Comparison of ENCODE assay signal across 29 cellular contexts in genomic region chr9:89204811-89205210, GRCh38. TPM values are rescaled to one million over a fixed set of nuclear protein-coding genes. Genes with fewer than 3 reads are reported as not detected.
"Had no signal": no experiment of that assay in that cellular context is flagged by ENCODE, and none has a peak within 500 bp of the region (broad histone marks: within the 10 kb centered on the region; RNA-seq: fewer than 3 reads in every experiment).

No MANE protein-coding gene starts in this region.

- ATAC-seq: activated naive CD4-positive, alpha-beta T cell treated with anti-CD3 and anti-CD28 coated beads, Interleukin-2, amount 50 U/mL, for 72 hours; heart right ventricle; left lung; mucosa of descending colon; pancreas; psoas muscle; stimulated activated memory B cell treated with anti-CD40 and anti-IgM and Interleukin-4, amounts not matched to agents 10 μg/mL and 1 μg/mL and 100 μg/mL, for 72 hours; stimulated activated naive CD8-positive, alpha-beta T cell treated with anti-CD3 and anti-CD28 coated beads, Interleukin-15, amount 100 ng/mL, for 72 hours; T-helper 17 cell had no signal

- H3K36me3 Mint-ChIP-seq: activated CD4-positive, alpha-beta memory T cell treated with anti-CD3 and anti-CD28 coated beads for 36 hours; stimulated activated memory B cell treated with anti-CD40 and anti-IgM and Interleukin-4, amounts not matched to agents 10 μg/mL and 1 μg/mL and 100 μg/mL, for 72 hours; type B pancreatic cell had no signal

- H3K27ac Mint-ChIP-seq: activated CD4-positive, alpha-beta memory T cell treated with anti-CD3 and anti-CD28 coated beads for 36 hours; activated CD4-positive, alpha-beta T cell treated with anti-CD3 and anti-CD28 coated beads, Interleukin-2, amount 10 ng/mL, durations not matched to agents 24 days and 14 days; activated naive CD4-positive, alpha-beta T cell treated with anti-CD3 and anti-CD28 coated beads, Interleukin-2, amount 50 U/mL, for 72 hours; activated T-cell treated with anti-CD3 and anti-CD28 coated beads, Interleukin-2, amount 50 U/mL, for 24 hours; nephron; stimulated activated memory B cell treated with anti-CD40 and anti-IgM and Interleukin-4, amounts not matched to agents 10 μg/mL and 1 μg/mL and 100 μg/mL, for 72 hours; stimulated activated naive CD8-positive, alpha-beta T cell treated with anti-CD3 and anti-CD28 coated beads, Interleukin-15, amount 100 ng/mL, for 72 hours; T-helper 17 cell; type B pancreatic cell had no signal

- H3K4me1 ChIP-seq: colonic mucosa, heart right ventricle, left lung, pancreas, psoas muscle had no signal

- H3K27ac ChIP-seq: colonic mucosa, dorsolateral prefrontal cortex, heart right ventricle, left lung, pancreas, psoas muscle had no signal

- H3K27me3 Mint-ChIP-seq: activated T-cell treated with anti-CD3 and anti-CD28 coated beads, Interleukin-2, amount 50 U/mL, for 24 hours; stimulated activated memory B cell treated with anti-CD40 and anti-IgM and Interleukin-4, amounts not matched to agents 10 μg/mL and 1 μg/mL and 100 μg/mL, for 72 hours; T-helper 17 cell; type B pancreatic cell had no signal

- DNase-seq: activated CD4-positive, alpha-beta memory T cell treated with anti-CD3 and anti-CD28 coated beads for 36 hours; activated CD4-positive, alpha-beta T cell treated with anti-CD3 and anti-CD28 coated beads, Interleukin-2, amount 10 ng/mL, durations not matched to agents 24 days and 14 days; activated CD4-positive, CD25-positive, alpha-beta regulatory T cell treated with anti-CD3 and anti-CD28 coated beads, Interleukin-2, amount 50 U/mL, for 72 hours; activated CD8-positive, alpha-beta memory T cell treated with anti-CD3 and anti-CD28 coated beads, Interleukin-2, amount 50 U/mL, for 48 hours; activated T-cell treated with anti-CD3 and anti-CD28 coated beads, Interleukin-2, amount 50 U/mL, for 24 hours; colonic mucosa; dorsolateral prefrontal cortex; effector memory CD4-positive, alpha-beta T cell; erythroblast; foreskin fibroblast; heart right ventricle; kidney glomerular epithelial cell; left lung; mucosa of descending colon; pancreas; psoas muscle; stimulated activated CD4-positive, alpha-beta T cell treated with anti-CD3 and anti-CD28 coated beads, Interleukin-1b, Interleukin-23, amount 100 ng/mL, for 48 hours; stimulated activated CD4-positive, alpha-beta T cell treated with anti-CD3 and anti-CD28 coated beads, Interleukin-4, amount 100 ng/mL, for 4 hours; stimulated activated CD8-positive, alpha-beta memory T cell treated with anti-CD3 and anti-CD28 coated beads, Interleukin-4, amount 100 ng/mL, for 48 hours; stimulated activated naive CD8-positive, alpha-beta T cell treated with anti-CD3 and anti-CD28 coated beads, Interleukin-15, amount 100 ng/mL, for 72 hours; substantia nigra; T-helper 17 cell; T1000 had no signal

- H3K4me3 ChIP-seq: colonic mucosa, dorsolateral prefrontal cortex, heart right ventricle, left lung, lung, mucosa of descending colon, pancreas, psoas muscle, smooth muscle cell had no signal

- H3K4me1 Mint-ChIP-seq: activated CD4-positive, alpha-beta T cell treated with anti-CD3 and anti-CD28 coated beads, Interleukin-2, amount 10 ng/mL, durations not matched to agents 24 days and 14 days; nephron; stimulated activated memory B cell treated with anti-CD40 and anti-IgM and Interleukin-4, amounts not matched to agents 10 μg/mL and 1 μg/mL and 100 μg/mL, for 72 hours; T-helper 17 cell had no signal

- H3K36me3 ChIP-seq: colonic mucosa, heart right ventricle, left lung, pancreas had no signal

- H3K4me3 Mint-ChIP-seq: activated CD4-positive, alpha-beta memory T cell treated with anti-CD3 and anti-CD28 coated beads for 36 hours; activated CD4-positive, alpha-beta T cell treated with anti-CD3 and anti-CD28 coated beads, Interleukin-2, amount 10 ng/mL, durations not matched to agents 24 days and 14 days; activated T-cell treated with anti-CD3 and anti-CD28 coated beads, Interleukin-2, amount 50 U/mL, for 24 hours; nephron; stimulated activated memory B cell treated with anti-CD40 and anti-IgM and Interleukin-4, amounts not matched to agents 10 μg/mL and 1 μg/mL and 100 μg/mL, for 72 hours; stimulated activated naive CD8-positive, alpha-beta T cell treated with anti-CD3 and anti-CD28 coated beads, Interleukin-15, amount 100 ng/mL, for 72 hours; T-helper 17 cell; type B pancreatic cell had no signal

- H3K9me3 ChIP-seq: colonic mucosa, heart right ventricle, mucosa of descending colon, pancreas, psoas muscle had no signal

- H3K27me3 ChIP-seq: colonic mucosa, dorsolateral prefrontal cortex, heart right ventricle, left lung, pancreas had no signal

RNA-seq across cellular contexts. Expression of gene SHC3, which starts 26.2 kb away (rescaled TPM):
- total RNA-seq: activated CD4-positive, alpha-beta memory T cell treated with anti-CD3 and anti-CD28 coated beads for 36 hours; activated CD4-positive, alpha-beta T cell treated with anti-CD3 and anti-CD28 coated beads, Interleukin-2, amount 10 ng/mL, durations not matched to agents 24 days and 14 days; T-helper 17 cell had no signal
